In genomic region chr18:46071894-46072867, GRCh38 we compare ENCODE assay signal across 8 cellular contexts. TPM values are rescaled to one million over a fixed set of nuclear protein-coding genes. Genes with fewer than 3 reads are reported as not detected.
DNase-seq lines count a peak whose midpoint lies in the region; ATAC-seq and TF ChIP-seq lines count a peak whose summit lies in the region.

Gene PSTPIP2, minus strand, starts transcription at chr18:46072260. Its CDS starts 72 bp downstream, at chr18:46072188.

- TF ChIP-seq CTCF in GM12875 (IDR thresholded peaks at IDR 0.05; ENCODE audit: borderline replicate concordance, insufficient read depth, low read depth, low read length), result no peak

- DNase-seq in NCI-H460 (ENCODE audit: extremely low read depth, low read depth) (peak; percentile 22), epithelial cell of prostate (ENCODE audit: low read depth, low spot score) (no peak), RKO (ENCODE audit: low spot score) (no peak)
- DNase-seq in activated CD8-positive, alpha-beta memory T cell treated with anti-CD3 and anti-CD28 coated beads, Interleukin-2, amount 50 U/mL, for 4 hours, result peak; percentile 72
- peak; percentile 39 to 41 for DNase-seq in stimulated activated CD8-positive, alpha-beta memory T cell treated with anti-CD3 and anti-CD28 coated beads, Interleukin-7, amount 100 ng/mL, for 48 hours (ENCODE audit: extremely low read depth in 1 of 2, low read depth in 1 of 2)

- peaks cover 0 to 24% of the 10 kb centered on the region in 2 donors for H3K4me1 ChIP-seq in muscle layer of duodenum (ENCODE audit: control insufficient read depth in 1 of 2, insufficient read depth in 2 of 2, low read length in 2 of 2)

- no peaks in the 10 kb centered on the region for H3K9me3 ChIP-seq in muscle layer of duodenum (ENCODE audit: control insufficient read depth in 1 of 2, low read length in 2 of 2)

- H3K27me3 ChIP-seq in muscle layer of duodenum (ENCODE audit: low read depth, low read length), result no peaks in the 10 kb centered on the region

- no peaks in the 10 kb centered on the region for H3K36me3 ChIP-seq in muscle layer of duodenum (ENCODE audit: control insufficient read depth in 1 of 2, insufficient read depth in 2 of 2, low read length in 2 of 2)

- peak within 1 kb of the TSS; percentile 97 for H3K4me3 ChIP-seq in GM12875 (ENCODE audit: low read depth, low read length)
- peak within 1 kb of the TSS; percentile 65 to 90 for H3K4me3 ChIP-seq in muscle layer of duodenum (ENCODE audit: low read depth in 1 of 2, low read length in 2 of 2)

- ATAC-seq in HG02642 (IDR thresholded peaks at IDR 0.05; ENCODE audit: poor library complexity, unreplicated experiment), result peak; percentile 76

- H3K27ac ChIP-seq in epithelial cell of prostate (peak within 1 kb of the TSS; percentile 86), muscle layer of duodenum (ENCODE audit: low read length) (no peak within 1 kb of the TSS)

RNA-seq across cellular contexts. Expression of gene PSTPIP2, which starts in this region (rescaled TPM):
- 2.7 and 3.0 TPM in 2 replicates for total RNA-seq in NCI-H460 (2014; rRNA removed; shearing (Covaris generic))
- 0.78 and 0.95 TPM in 2 replicates for polyA plus RNA-seq in NCI-H460 (2014; cell fraction: nucleus; rRNA removed)

Comparison
In these comparisons a context has a peak if more than half of its experiments do, and no peak if none do; other contexts are left out.
1. DNase-seq: peak in NCI-H460 (single experiment), activated CD8-positive, alpha-beta memory T cell treated with anti-CD3 and anti-CD28 coated beads, Interleukin-2, amount 50 U/mL, for 4 hours (single experiment) and stimulated activated CD8-positive, alpha-beta memory T cell treated with anti-CD3 and anti-CD28 coated beads, Interleukin-7, amount 100 ng/mL, for 48 hours (2 of 2); none in epithelial cell of prostate (single experiment) and RKO (single experiment).